In genomic region chr20:47349365-47350180, GRCh38 we compare ENCODE assay signal across 10 cellular contexts. TPM values are rescaled to one million over a fixed set of nuclear protein-coding genes. Genes with fewer than 3 reads are reported as not detected.
DNase-seq lines count a peak whose midpoint lies in the region; ATAC-seq and TF ChIP-seq lines count a peak whose summit lies in the region.
"Had no signal": no experiment of that assay in that cellular context is flagged by ENCODE, and none has a peak within 500 bp of the region (broad histone marks: within the 10 kb centered on the region; RNA-seq: fewer than 3 reads in every experiment).

No MANE protein-coding gene starts in this region.

- DNase-seq in left ventricle myocardium inferior, result no peak
- no peak for DNase-seq in left ventricle myocardium superior
- no peak for DNase-seq in dorsolateral prefrontal cortex
- no peak for DNase-seq in stimulated activated naive CD4-positive, alpha-beta T cell treated with Interleukin-2 at 50 U/mL for 16 hours (lab: John Stamatoyannopoulos, UW)
- DNase-seq: activated naive CD8-positive, alpha-beta T cell treated with anti-CD3 and anti-CD28 coated beads, Interleukin-2, amount 10 ng/mL, durations not matched to agents 7 days and 5 days; NCI-H446 had no signal

- H3K9ac ChIP-seq in mucosa of stomach (ENCODE audit: low read length), result peak overlapping the region; percentile 18

- intact Hi-C loops in left ventricle myocardium inferior (cut with micrococcal nuclease) (no loop called here), left ventricle myocardium superior (cut with micrococcal nuclease) (no loop called here), dorsolateral prefrontal cortex (cut with DNase I) (loop anchor here in 1 of 2 donors (10.0 kb wide), 1 partner anchor 75 kb away; no protein-coding TSS in a partner anchor)

- peaks cover 84% of the 10 kb centered on the region for H3K4me1 ChIP-seq in left ventricle myocardium inferior
- peaks cover 68% of the 10 kb centered on the region for H3K4me1 ChIP-seq in mucosa of stomach (ENCODE audit: control insufficient read depth, insufficient read depth, low read length)

- peaks cover 18% of the 10 kb centered on the region for H3K36me3 ChIP-seq in left ventricle myocardium inferior
- H3K36me3 ChIP-seq in mucosa of stomach (ENCODE audit: control insufficient read depth, insufficient read depth, low read length), result peaks cover 10% of the 10 kb centered on the region

- H3K4me3 ChIP-seq in left ventricle myocardium inferior, result peak overlapping the region; percentile 55
- H3K4me3 ChIP-seq in dorsolateral prefrontal cortex, result peak overlapping the region; percentile 12 to 64 (median 50)
- no peak overlapping the region for H3K4me3 ChIP-seq in mucosa of stomach (ENCODE audit: low read length)

- H3K27me3 ChIP-seq in left ventricle myocardium inferior (ENCODE audit: low read depth) (no peaks in the 10 kb centered on the region), dorsolateral prefrontal cortex (no peaks in the 10 kb centered on the region), mucosa of stomach (ENCODE audit: control insufficient read depth, insufficient read depth, low read length) (no peaks in the 10 kb centered on the region)

- H3K27ac ChIP-seq in left ventricle myocardium inferior (replicated peaks), result peak overlapping the region; percentile 100
- H3K27ac ChIP-seq in dorsolateral prefrontal cortex, result peak overlapping the region; percentile 98 to 100 (median 100)

- H3K9me3 ChIP-seq in left ventricle myocardium inferior (replicated peaks), result no peaks in the 10 kb centered on the region
- no peaks in the 10 kb centered on the region for H3K9me3 ChIP-seq in mucosa of stomach (ENCODE audit: control insufficient read depth, low read length)

- no peak for ATAC-seq in left ventricle myocardium superior
- ATAC-seq in GM18868 (IDR thresholded peaks at IDR 0.05; ENCODE audit: unreplicated experiment), result no peak
- no peak for ATAC-seq in HG03025 (IDR thresholded peaks at IDR 0.05; ENCODE audit: low FRiP score, unreplicated experiment)
- no peak for ATAC-seq in GM18867 (IDR thresholded peaks at IDR 0.05; ENCODE audit: unreplicated experiment)

- TF ChIP-seq CTCF in left ventricle myocardium inferior (IDR thresholded peaks at IDR 0.05; ENCODE audit: borderline replicate concordance), result no peak
- TF ChIP-seq CTCF in dorsolateral prefrontal cortex (IDR thresholded peaks at IDR 0.05 in 54 of 56, conservative IDR thresholded peaks at IDR 0.05 in 2 of 56; ENCODE audit: low read depth in 1 of 56, partially characterized antibody in 56 of 56), result no peak

RNA-seq across cellular contexts. Expression of gene ZMYND8, which starts 6.9 kb away (rescaled TPM):
- 37.9 TPM for total RNA-seq in left ventricle myocardium inferior
- total RNA-seq in left ventricle myocardium superior, result 40.1 TPM
- 100 to 1,000 TPM in 82 of 120 experiments, 10 to 100 TPM in 38; 67.0 to 236 (median 109) TPM for total RNA-seq in dorsolateral prefrontal cortex
